8 cellular contexts compared by ENCODE assay signal in genomic region chr19:36420961-36421748, GRCh38. TPM values are rescaled to one million over a fixed set of nuclear protein-coding genes. Genes with fewer than 3 reads are reported as not detected.
DNase-seq lines count a peak whose midpoint lies in the region; ATAC-seq and TF ChIP-seq lines count a peak whose summit lies in the region.

No MANE protein-coding gene starts in this region.

- H3K36me3 Mint-ChIP-seq in activated CD4-positive, alpha-beta T cell treated with anti-CD3 and anti-CD28 coated beads, Interleukin-2, amount 10 ng/mL, durations not matched to agents 7 days and 5 days (ENCODE audit: low read depth) = peaks cover 35% of the 10 kb centered on the region
- peaks cover 11% of the 10 kb centered on the region for H3K36me3 Mint-ChIP-seq in type B pancreatic cell

- H3K9me3 Mint-ChIP-seq in activated CD4-positive, alpha-beta T cell treated with anti-CD3 and anti-CD28 coated beads, Interleukin-2, amount 10 ng/mL, durations not matched to agents 7 days and 5 days = peaks cover 37% of the 10 kb centered on the region
- H3K9me3 Mint-ChIP-seq in type B pancreatic cell = peaks cover 8% of the 10 kb centered on the region

- H3K27ac Mint-ChIP-seq in activated CD4-positive, alpha-beta T cell treated with anti-CD3 and anti-CD28 coated beads, Interleukin-2, amount 10 ng/mL, durations not matched to agents 7 days and 5 days = no peak overlapping the region
- H3K27ac Mint-ChIP-seq in type B pancreatic cell = no peak overlapping the region

- no peaks in the 10 kb centered on the region for H3K27me3 ChIP-seq in duodenal mucosa (ENCODE audit: control insufficient read depth in 1 of 2, insufficient read depth in 2 of 2, low read length in 2 of 2)
- no peaks in the 10 kb centered on the region for H3K27me3 ChIP-seq in lung (ENCODE audit: control insufficient read depth, insufficient read depth)

- DNase-seq in activated CD4-positive, alpha-beta T cell treated with anti-CD3 and anti-CD28 coated beads, Interleukin-2, amount 10 ng/mL, durations not matched to agents 7 days and 5 days = no peak
- DNase-seq in activated CD4-positive, alpha-beta T cell treated with anti-CD3 and anti-CD28 coated beads for 4 hours = no peak
- no peak for DNase-seq in lung (ENCODE audit: low spot score)
- no peak for DNase-seq in type B pancreatic cell (ENCODE audit: extremely low spot score, unreplicated experiment)
- no peak for DNase-seq in mesenteric fat pad (ENCODE audit: low spot score)
- no peak for DNase-seq in epidermal melanocyte (ENCODE audit: insufficient read length, low spot score)
- no peak for DNase-seq in stimulated activated CD4-positive, alpha-beta T cell treated with anti-CD3 and anti-CD28 coated beads, Interleukin-4, amount 100 ng/mL, for 4 hours

- H3K27me3 Mint-ChIP-seq in activated CD4-positive, alpha-beta T cell treated with anti-CD3 and anti-CD28 coated beads, Interleukin-2, amount 10 ng/mL, durations not matched to agents 7 days and 5 days = peaks cover 13% of the 10 kb centered on the region
- H3K27me3 Mint-ChIP-seq in type B pancreatic cell = no peaks in the 10 kb centered on the region

- H3K4me1 ChIP-seq in duodenal mucosa (ENCODE audit: control insufficient read depth in 1 of 2, insufficient read depth in 2 of 2, low read length in 2 of 2) (peaks cover 0 to 11% of the 10 kb centered on the region in 2 donors), lung (ENCODE audit: control insufficient read depth in 2 of 2, insufficient read depth in 2 of 2, low read length in 2 of 2) (peaks cover 6% of the 10 kb centered on the region in 2 donors)

- H3K27ac ChIP-seq in duodenal mucosa (ENCODE audit: low read depth, low read length) (no peak overlapping the region), lung (ENCODE audit: low read depth in 1 of 2, low read length in 1 of 2) (peak overlapping the region in 1 of 2 donors; percentile 28)

- peak overlapping the region; percentile 19 to 37 for H3K4me3 ChIP-seq in duodenal mucosa (ENCODE audit: low read depth in 1 of 2, low read length in 2 of 2)
- peak overlapping the region; percentile 15 for H3K4me3 ChIP-seq in lung

- H3K36me3 ChIP-seq in duodenal mucosa (ENCODE audit: control insufficient read depth in 1 of 2, insufficient read depth in 2 of 2, low read length in 2 of 2) (no peaks in the 10 kb centered on the region), lung (ENCODE audit: control insufficient read depth in 2 of 2, insufficient read depth in 2 of 2, low read length in 2 of 2) (no peaks in the 10 kb centered on the region)

- POLR2A ChIA-PET in activated CD4-positive, alpha-beta T cell treated with anti-CD3 and anti-CD28 coated beads, Interleukin-2, amount 10 ng/mL, durations not matched to agents 7 days and 5 days (lab: Charles Lee) = no interaction called here

- no peak overlapping the region for H3K9ac ChIP-seq in duodenal mucosa (ENCODE audit: low read depth in 1 of 2, low read length in 2 of 2)

- no peak for ATAC-seq in lung (ENCODE audit: insufficient read depth, low FRiP score)

- H3K9me3 ChIP-seq in duodenal mucosa (ENCODE audit: control insufficient read depth in 1 of 2, low read length in 2 of 2) = peaks cover 10 to 17% of the 10 kb centered on the region in 2 donors
- peaks cover 0 to 24% of the 10 kb centered on the region in 2 donors for H3K9me3 ChIP-seq in lung (ENCODE audit: control insufficient read depth in 2 of 2, insufficient read depth in 1 of 2, low read length in 1 of 2)

- 12 to 13% methylated on average over 61 of the region's 61 CpGs for WGBS in lung, 2 donors

- H3K4me1 Mint-ChIP-seq in activated CD4-positive, alpha-beta T cell treated with anti-CD3 and anti-CD28 coated beads, Interleukin-2, amount 10 ng/mL, durations not matched to agents 7 days and 5 days = peaks cover 25% of the 10 kb centered on the region
- peaks cover 7% of the 10 kb centered on the region for H3K4me1 Mint-ChIP-seq in type B pancreatic cell (ENCODE audit: unreplicated experiment)

- no peak for TF ChIP-seq CTCF in lung (IDR thresholded peaks at IDR 0.05; ENCODE audit: control extremely low read depth, extremely low read depth)
- TF ChIP-seq CTCF in type B pancreatic cell (conservative IDR thresholded peaks at IDR 0.05) = no peak

- peak overlapping the region; percentile 19 for H3K4me3 Mint-ChIP-seq in activated CD4-positive, alpha-beta T cell treated with anti-CD3 and anti-CD28 coated beads, Interleukin-2, amount 10 ng/mL, durations not matched to agents 7 days and 5 days
- peak overlapping the region; percentile 30 for H3K4me3 Mint-ChIP-seq in type B pancreatic cell

- CTCF ChIA-PET in activated CD4-positive, alpha-beta T cell treated with anti-CD3 and anti-CD28 coated beads, Interleukin-2, amount 10 ng/mL, durations not matched to agents 7 days and 5 days (lab: Charles Lee) = interaction anchor here (0.7 kb wide), 1 partner anchor 588 kb away, joined by 4 read pairs; no protein-coding TSS in a partner anchor

RNA-seq across cellular contexts. Expression of gene ZFP82, which starts 2.7 kb away (rescaled TPM):
- 1 to 10 TPM; 6.0 to 6.7 TPM for total RNA-seq in activated CD4-positive, alpha-beta T cell treated with anti-CD3 and anti-CD28 coated beads, Interleukin-2, amount 10 ng/mL, durations not matched to agents 7 days and 5 days
- total RNA-seq in lung (10 to 100 TPM in 1 of 2 donors, 1 to 10 TPM in 1; 3.9 to 11.5 TPM), type B pancreatic cell (ENCODE audit: low replicate concordance) (6.0 and 13.0 TPM in 2 replicates), mesenteric fat pad (3.1 TPM)
- 1 to 10 TPM; 1.5 to 2.1 TPM for polyA plus RNA-seq in lung

RNA-seq across cellular contexts. Expression of gene ZFP14, which starts 42.2 kb away (rescaled TPM):
- total RNA-seq in activated CD4-positive, alpha-beta T cell treated with anti-CD3 and anti-CD28 coated beads, Interleukin-2, amount 10 ng/mL, durations not matched to agents 7 days and 5 days = 1 to 10 TPM; 5.3 to 6.8 TPM
- 10 to 100 TPM in 1 of 2 donors, 1 to 10 TPM in 1; 3.8 to 15.5 TPM for total RNA-seq in lung
- polyA plus RNA-seq in lung = 1 to 10 TPM in 1 of 2 donors, under 1 TPM in 1; 0.95 to 1.6 TPM
- 7.6 and 10.9 TPM in 2 replicates for total RNA-seq in type B pancreatic cell (ENCODE audit: low replicate concordance)
- total RNA-seq in mesenteric fat pad = 3.4 TPM
